In the genomic region with DNA sequence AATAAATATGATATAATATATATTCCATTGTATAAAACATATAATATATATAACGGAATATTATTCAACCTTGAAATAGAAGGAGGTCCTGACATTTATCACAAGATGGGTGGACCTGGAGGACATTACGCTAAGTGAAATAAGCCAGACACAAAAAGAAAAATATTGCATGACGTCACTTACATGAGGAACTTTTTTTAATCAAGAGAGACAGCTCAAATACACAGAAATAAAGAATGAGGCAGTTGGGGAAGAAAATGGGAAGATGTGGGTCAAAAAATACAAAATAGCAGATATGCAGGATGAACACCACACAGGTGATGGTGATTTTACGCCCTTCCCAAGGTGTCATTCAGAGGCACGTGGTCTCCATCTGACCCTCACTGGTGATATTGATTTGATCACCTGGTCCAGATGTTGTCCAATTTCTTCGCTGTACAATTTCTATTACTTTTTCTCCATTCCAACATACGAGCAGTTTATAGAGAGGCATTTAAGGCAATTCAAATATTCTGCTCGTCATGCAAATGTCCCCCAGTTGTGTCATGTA, we compare ENCODE assay signal across 8 cellular contexts. TPM values are rescaled to one million over a fixed set of nuclear protein-coding genes. Genes with fewer than 3 reads are reported as not detected.
DNase-seq lines count a peak whose midpoint lies in the region; TF ChIP-seq lines count a peak whose summit lies in the region.

No MANE protein-coding gene starts in this region.

- peaks cover 35% of the 10 kb centered on the region for H3K36me3 Mint-ChIP-seq in activated CD4-positive, alpha-beta T cell treated with anti-CD3 and anti-CD28 coated beads, Interleukin-2, amount 10 ng/mL, durations not matched to agents 7 days and 5 days (ENCODE audit: low read depth)

- peak overlapping the region; percentile 91 to 96 for H3K9ac ChIP-seq in mucosa of rectum (ENCODE audit: low read depth in 1 of 2, low read length in 2 of 2)

- no peak for DNase-seq in activated CD4-positive, alpha-beta T cell treated with anti-CD3 and anti-CD28 coated beads, Interleukin-2, amount 10 ng/mL, durations not matched to agents 7 days and 5 days
- DNase-seq in activated CD4-positive, alpha-beta T cell treated with anti-CD3 and anti-CD28 coated beads for 48 hours: no peak
- DNase-seq in MG63 (no peak), choroid plexus epithelial cell (ENCODE audit: low read depth) (no peak), NCI-H2107 treated with DMSO at 0.1 percent for 48 hours (lab: John Stamatoyannopoulos, UW; ENCODE audit: unreplicated experiment) (no peak), NCI-H345 (lab: John Stamatoyannopoulos, UW) (no peak)
- DNase-seq in stimulated activated CD4-positive, alpha-beta T cell treated with anti-CD3 and anti-CD28 coated beads, Interleukin-12 subunit alpha, Interleukin-12 subunit beta, amount 100 ng/mL, for 4 hours: no peak

- peak overlapping the region in 1 of 2 donors; percentile 82 for H3K27ac ChIP-seq in mucosa of rectum (ENCODE audit: low read depth in 2 of 2, low read length in 2 of 2)

- peaks cover 9 to 11% of the 10 kb centered on the region in 2 donors for H3K4me1 ChIP-seq in mucosa of rectum (ENCODE audit: control insufficient read depth in 2 of 2, insufficient read depth in 2 of 2, low read length in 2 of 2)

- H3K27ac Mint-ChIP-seq in activated CD4-positive, alpha-beta T cell treated with anti-CD3 and anti-CD28 coated beads, Interleukin-2, amount 10 ng/mL, durations not matched to agents 7 days and 5 days: peak overlapping the region; percentile 96

- H3K9me3 ChIP-seq in MG63: peaks cover 36% of the 10 kb centered on the region
- H3K9me3 ChIP-seq in mucosa of rectum (ENCODE audit: control insufficient read depth in 2 of 2, low read length in 2 of 2): no peaks in the 10 kb centered on the region

- H3K27me3 Mint-ChIP-seq in activated CD4-positive, alpha-beta T cell treated with anti-CD3 and anti-CD28 coated beads, Interleukin-2, amount 10 ng/mL, durations not matched to agents 7 days and 5 days: no peaks in the 10 kb centered on the region

- H3K4me1 Mint-ChIP-seq in activated CD4-positive, alpha-beta T cell treated with anti-CD3 and anti-CD28 coated beads, Interleukin-2, amount 10 ng/mL, durations not matched to agents 7 days and 5 days: peaks cover 38% of the 10 kb centered on the region

- peaks cover 41% of the 10 kb centered on the region for H3K36me3 ChIP-seq in MG63
- H3K36me3 ChIP-seq in mucosa of rectum (ENCODE audit: control insufficient read depth in 2 of 2, insufficient read depth in 2 of 2, low read length in 2 of 2): no peaks in the 10 kb centered on the region

- H3K9me3 Mint-ChIP-seq in activated CD4-positive, alpha-beta T cell treated with anti-CD3 and anti-CD28 coated beads, Interleukin-2, amount 10 ng/mL, durations not matched to agents 7 days and 5 days: peaks cover 16% of the 10 kb centered on the region

- CTCF ChIA-PET in activated CD4-positive, alpha-beta T cell treated with anti-CD3 and anti-CD28 coated beads, Interleukin-2, amount 10 ng/mL, durations not matched to agents 7 days and 5 days (lab: Charles Lee): no interaction called here

- POLR2A ChIA-PET in activated CD4-positive, alpha-beta T cell treated with anti-CD3 and anti-CD28 coated beads, Interleukin-2, amount 10 ng/mL, durations not matched to agents 7 days and 5 days (lab: Charles Lee): no interaction called here

- peak overlapping the region; percentile 95 for H3K4me3 ChIP-seq in MG63
- H3K4me3 ChIP-seq in choroid plexus epithelial cell (ENCODE audit: low read depth, low read length): peak overlapping the region; percentile 99
- H3K4me3 ChIP-seq in mucosa of rectum (ENCODE audit: low read length in 2 of 2): peak overlapping the region; percentile 99

- no peak for TF ChIP-seq CTCF in choroid plexus epithelial cell (conservative IDR thresholded peaks at IDR 0.05; ENCODE audit: low read depth, low read length)

- H3K27me3 ChIP-seq in MG63 (no peaks in the 10 kb centered on the region), mucosa of rectum (ENCODE audit: control insufficient read depth in 2 of 2, insufficient read depth in 2 of 2, low read length in 2 of 2) (no peaks in the 10 kb centered on the region)

- peak overlapping the region; percentile 92 for H3K4me3 Mint-ChIP-seq in activated CD4-positive, alpha-beta T cell treated with anti-CD3 and anti-CD28 coated beads, Interleukin-2, amount 10 ng/mL, durations not matched to agents 7 days and 5 days

RNA-seq across cellular contexts. Expression of a gene that starts 0.5 kb away (rescaled TPM):
- total RNA-seq in activated CD4-positive, alpha-beta T cell treated with anti-CD3 and anti-CD28 coated beads, Interleukin-2, amount 10 ng/mL, durations not matched to agents 7 days and 5 days: 10 to 100 TPM; 40.2 to 42.0 TPM
- total RNA-seq in MG63 (2014; rRNA removed; shearing (Covaris generic); ENCODE audit: low replicate concordance): 19.9 and 24.5 TPM in 2 replicates

RNA-seq across cellular contexts. Expression of a gene that starts 12.9 kb away (rescaled TPM):
- total RNA-seq in activated CD4-positive, alpha-beta T cell treated with anti-CD3 and anti-CD28 coated beads, Interleukin-2, amount 10 ng/mL, durations not matched to agents 7 days and 5 days: not detected
- not detected in 2 replicates for total RNA-seq in MG63 (2014; rRNA removed; shearing (Covaris generic); ENCODE audit: low replicate concordance)

RNA-seq across cellular contexts. Expression of a gene that starts 24.1 kb away (rescaled TPM):
- not detected for total RNA-seq in activated CD4-positive, alpha-beta T cell treated with anti-CD3 and anti-CD28 coated beads, Interleukin-2, amount 10 ng/mL, durations not matched to agents 7 days and 5 days
- total RNA-seq in MG63 (2014; rRNA removed; shearing (Covaris generic); ENCODE audit: low replicate concordance): not detected in 2 replicates

RNA-seq across cellular contexts. Expression of a gene that starts 32.4 kb away (rescaled TPM):
- total RNA-seq in activated CD4-positive, alpha-beta T cell treated with anti-CD3 and anti-CD28 coated beads, Interleukin-2, amount 10 ng/mL, durations not matched to agents 7 days and 5 days: not detected
- not detected in 2 replicates for total RNA-seq in MG63 (2014; rRNA removed; shearing (Covaris generic); ENCODE audit: low replicate concordance)

RNA-seq across cellular contexts. Expression of a gene that starts 39.1 kb away (rescaled TPM):
- total RNA-seq in activated CD4-positive, alpha-beta T cell treated with anti-CD3 and anti-CD28 coated beads, Interleukin-2, amount 10 ng/mL, durations not matched to agents 7 days and 5 days: not detected
- not detected in 2 replicates for total RNA-seq in MG63 (2014; rRNA removed; shearing (Covaris generic); ENCODE audit: low replicate concordance)
